Comparison of ENCODE assay signal across 21 cellular contexts in genomic region chr9:19550009-19550408, GRCh38.
DNase-seq lines count a peak whose midpoint lies in the region; TF ChIP-seq lines count a peak whose summit lies in the region.
"Had no signal": no experiment of that assay in that cellular context is flagged by ENCODE, and none has a peak within 500 bp of the region (broad histone marks: within the 10 kb centered on the region; RNA-seq: fewer than 3 reads in every experiment).

No MANE protein-coding gene starts in this region.

- H3K4me1 ChIP-seq in endodermal cell (ENCODE audit: control insufficient read depth, insufficient read depth, low read length) = peaks cover 2% of the 10 kb centered on the region

- H3K27ac ChIP-seq in VCaP (peak overlapping the region; percentile 95), endodermal cell (ENCODE audit: low read depth, low read length) (no peak overlapping the region)
- H3K27ac ChIP-seq: SK-N-MC had no signal

- no peak overlapping the region for H3K27ac Mint-ChIP-seq in endodermal cell
- H3K27ac Mint-ChIP-seq: CD8-positive, alpha-beta T cell had no signal

- H3K9ac ChIP-seq in endodermal cell (ENCODE audit: extremely low read depth, low read length, poor library complexity, severe bottlenecking) = no peak overlapping the region

- no peaks in the 10 kb centered on the region for H3K9me3 ChIP-seq in endodermal cell (ENCODE audit: control insufficient read depth, low read length)

- DNase-seq in NCI-H345 (lab: John Stamatoyannopoulos, UW) = peak; percentile 37
- no peak for DNase-seq in NCI-H345 treated with DMSO at 0.1 percent for 48 hours (lab: John Stamatoyannopoulos, UW; ENCODE audit: unreplicated experiment)
- peak; percentile 30 for DNase-seq in NCI-H748 treated with DMSO at 0.1 percent for 48 hours (lab: John Stamatoyannopoulos, UW)
- no peak for DNase-seq in effector CD4-positive, alpha-beta T cell
- DNase-seq in endodermal cell = no peak
- DNase-seq in kidney tubule cell (ENCODE audit: low spot score) = no peak
- DNase-seq: C1 segment of cervical spinal cord; CD8-positive, alpha-beta T cell; DMS 273 treated with DMSO at 0.1 percent for 48 hours; DMS79; EL; GDM1; NCI-H1092 treated with DMSO at 0.1 percent for 48 hours; NCI-H1436; NCI-H1930; NCI-H2227 treated with DMSO at 0.1 percent for 48 hours; NCI-H510A treated with DMSO at 0.1 percent for 48 hours; NCI-H82; SIG-M5 had no signal

- H3K4me1 Mint-ChIP-seq in endodermal cell = peaks cover 6% of the 10 kb centered on the region

- H3K4me3 Mint-ChIP-seq in endodermal cell = no peak overlapping the region
- H3K4me3 Mint-ChIP-seq: CD8-positive, alpha-beta T cell had no signal

- no peaks in the 10 kb centered on the region for H3K36me3 ChIP-seq in endodermal cell (ENCODE audit: control insufficient read depth, insufficient read depth, low read length)

- 92 to 100% methylated on average over 3 to 7 of the region's 7 CpGs for WGBS in endodermal cell (ENCODE audit: insufficient coverage in 1 of 2, insufficient read length in 1 of 2), 2 experiments

- TF ChIP-seq CTCF in VCaP (conservative IDR thresholded peaks at IDR 0.05) = no peak
- no peak for TF ChIP-seq CTCF in endodermal cell (conservative IDR thresholded peaks at IDR 0.05)

- peaks cover 2% of the 10 kb centered on the region for H3K27me3 Mint-ChIP-seq in endodermal cell (ENCODE audit: insufficient read depth)

- H3K27me3 ChIP-seq in endodermal cell (ENCODE audit: control insufficient read depth, insufficient read depth, low read length, poor library complexity, severe bottlenecking) = no peaks in the 10 kb centered on the region

- H3K4me3 ChIP-seq in endodermal cell (ENCODE audit: low read length) = no peak overlapping the region
- H3K4me3 ChIP-seq: SK-N-MC had no signal

- peaks cover 1% of the 10 kb centered on the region for H3K9me3 Mint-ChIP-seq in endodermal cell

- H3K36me3 Mint-ChIP-seq in endodermal cell (ENCODE audit: low read depth) = no peaks in the 10 kb centered on the region
- H3K36me3 Mint-ChIP-seq: CD8-positive, alpha-beta T cell had no signal

Comparison
In these comparisons a context has a peak if more than half of its experiments do, and no peak if none do; other contexts are left out.
1. DNase-seq: peak in NCI-H345 (single experiment) and NCI-H748 treated with DMSO at 0.1 percent for 48 hours (single experiment); none in NCI-H345 treated with DMSO at 0.1 percent for 48 hours (single experiment), effector CD4-positive, alpha-beta T cell (single experiment), endodermal cell (single experiment) and kidney tubule cell (single experiment).